In genomic region chr15:69666441-69666882, GRCh38 we compare ENCODE assay signal across 9 cellular contexts.
DNase-seq lines count a peak whose midpoint lies in the region; ATAC-seq and TF ChIP-seq lines count a peak whose summit lies in the region.
"Had no signal": no experiment of that assay in that cellular context is flagged by ENCODE, and none has a peak within 500 bp of the region (broad histone marks: within the 10 kb centered on the region; RNA-seq: fewer than 3 reads in every experiment).

No MANE protein-coding gene starts in this region.

- H3K4me3 ChIP-seq in tibial nerve, result no peak overlapping the region

- no peak for TF ChIP-seq CTCF in tibial nerve (IDR thresholded peaks at IDR 0.05)

- H3K27me3 Mint-ChIP-seq in activated CD8-positive, alpha-beta T cell treated with anti-CD3 and anti-CD28 coated beads, Interleukin-2, amount 10 ng/mL, durations not matched to agents 7 days and 5 days (ENCODE audit: low read depth), result peaks cover 4% of the 10 kb centered on the region

- H3K36me3 ChIP-seq in tibial nerve, result no peaks in the 10 kb centered on the region

- peaks cover 68% of the 10 kb centered on the region for H3K4me1 Mint-ChIP-seq in activated CD8-positive, alpha-beta T cell treated with anti-CD3 and anti-CD28 coated beads, Interleukin-2, amount 10 ng/mL, durations not matched to agents 7 days and 5 days (ENCODE audit: low read depth)

- peak overlapping the region in 1 of 4 donors; percentile 34 for H3K27ac ChIP-seq in tibial nerve
- H3K27ac ChIP-seq: epithelial cell of prostate had no signal

- peak; percentile 8 for DNase-seq in EH (ENCODE audit: low read depth)
- peak; percentile 46 for DNase-seq in activated CD8-positive, alpha-beta T cell treated with anti-CD3 and anti-CD28 coated beads, Interleukin-2, amount 10 ng/mL, durations not matched to agents 7 days and 5 days
- peak; percentile 84 for DNase-seq in mesenteric fat pad (ENCODE audit: low spot score)
- DNase-seq in tibial nerve (ENCODE audit: low spot score in 2 of 2), result no peak
- no peak for DNase-seq in NCI-H146 treated with DMSO at 0.1 percent for 48 hours (lab: John Stamatoyannopoulos, UW; ENCODE audit: unreplicated experiment)
- no peak for DNase-seq in 8988T
- no peak for DNase-seq in SW 1271 (lab: John Stamatoyannopoulos, UW)

- H3K36me3 Mint-ChIP-seq in activated CD8-positive, alpha-beta T cell treated with anti-CD3 and anti-CD28 coated beads, Interleukin-2, amount 10 ng/mL, durations not matched to agents 7 days and 5 days (ENCODE audit: low read depth), result no peaks in the 10 kb centered on the region

- no peak overlapping the region for H3K4me3 Mint-ChIP-seq in activated CD8-positive, alpha-beta T cell treated with anti-CD3 and anti-CD28 coated beads, Interleukin-2, amount 10 ng/mL, durations not matched to agents 7 days and 5 days

- no peaks in the 10 kb centered on the region for H3K9me3 Mint-ChIP-seq in activated CD8-positive, alpha-beta T cell treated with anti-CD3 and anti-CD28 coated beads, Interleukin-2, amount 10 ng/mL, durations not matched to agents 7 days and 5 days (ENCODE audit: insufficient read depth)

- H3K27me3 ChIP-seq in tibial nerve, result no peaks in the 10 kb centered on the region

- WGBS in tibial nerve, 2 donors, result 72 to 78% methylated on average over 10 of the region's 10 CpGs

- no peaks in the 10 kb centered on the region for H3K9me3 ChIP-seq in tibial nerve

- no peak for TF ChIP-seq EP300 in tibial nerve (IDR thresholded peaks at IDR 0.05)

- TF ChIP-seq POLR2A in tibial nerve (IDR thresholded peaks at IDR 0.05), result no peak

- peak overlapping the region; percentile 39 for H3K27ac Mint-ChIP-seq in activated CD8-positive, alpha-beta T cell treated with anti-CD3 and anti-CD28 coated beads, Interleukin-2, amount 10 ng/mL, durations not matched to agents 7 days and 5 days

- H3K4me1 ChIP-seq in tibial nerve, result peaks cover 0 to 32% (median 11%) of the 10 kb centered on the region in 4 donors

- CTCF ChIA-PET in activated CD8-positive, alpha-beta T cell treated with anti-CD3 and anti-CD28 coated beads, Interleukin-2, amount 10 ng/mL, durations not matched to agents 7 days and 5 days (lab: Charles Lee), result interaction anchor here (1.7 to 3.1 kb wide), 2 partner anchors 53 to 90 kb away, joined by 5 to 9 read pairs; no protein-coding TSS in a partner anchor

- ATAC-seq in HG02885 (IDR thresholded peaks at IDR 0.05; ENCODE audit: poor library complexity, unreplicated experiment), result peak; percentile 17
- ATAC-seq in activated CD8-positive, alpha-beta T cell treated with anti-CD3 and anti-CD28 coated beads, Interleukin-2, amount 10 ng/mL, durations not matched to agents 7 days and 5 days, result no peak

- POLR2A ChIA-PET in activated CD8-positive, alpha-beta T cell treated with anti-CD3 and anti-CD28 coated beads, Interleukin-2, amount 10 ng/mL, durations not matched to agents 7 days and 5 days (lab: Charles Lee), result interaction anchor here (0.6 kb wide), 1 partner anchor 63 kb away, joined by 3 read pairs; no protein-coding TSS in a partner anchor

Comparison
In these comparisons a context has a peak if more than half of its experiments do, and no peak if none do; other contexts are left out.
1. DNase-seq: peak in EH (single experiment), activated CD8-positive, alpha-beta T cell treated with anti-CD3 and anti-CD28 coated beads, Interleukin-2, amount 10 ng/mL, durations not matched to agents 7 days and 5 days (single experiment) and mesenteric fat pad (single experiment); none in tibial nerve (0 of 2), NCI-H146 treated with DMSO at 0.1 percent for 48 hours (single experiment), 8988T (single experiment) and SW 1271 (0 of 2).